In genomic region chr1:66372522-66373071, GRCh38 we compare ENCODE assay signal across 10 cellular contexts.
DNase-seq lines count a peak whose midpoint lies in the region; ATAC-seq and TF ChIP-seq lines count a peak whose summit lies in the region.
"Had no signal": no experiment of that assay in that cellular context is flagged by ENCODE, and none has a peak within 500 bp of the region (broad histone marks: within the 10 kb centered on the region; RNA-seq: fewer than 3 reads in every experiment).

No MANE protein-coding gene starts in this region.

- intact Hi-C loops in naive thymus-derived CD4-positive, alpha-beta T cell (cut with micrococcal nuclease), result loop anchor here (1.0 to 10.0 kb wide), 4 partner anchors 40 to 418 kb away; no protein-coding TSS in a partner anchor
- intact Hi-C loops in body of pancreas (cut with DNase I), result no loop called here

- peak overlapping the region; percentile 99 for H3K27ac Mint-ChIP-seq in activated T-helper 17 cell treated with anti-CD3 and anti-CD28 coated beads, Interleukin-2, amount 50 U/mL, for 72 hours
- H3K27ac Mint-ChIP-seq in naive thymus-derived CD4-positive, alpha-beta T cell, result peak overlapping the region; percentile 67 to 92 (median 88)

- no peaks in the 10 kb centered on the region for H3K9me3 Mint-ChIP-seq in activated T-helper 17 cell treated with anti-CD3 and anti-CD28 coated beads, Interleukin-2, amount 50 U/mL, for 72 hours
- H3K9me3 Mint-ChIP-seq in naive thymus-derived CD4-positive, alpha-beta T cell, result peaks cover 0 to 1% (median 0%) of the 10 kb centered on the region in 11 donors

- peak overlapping the region; percentile 79 for H3K4me3 Mint-ChIP-seq in activated T-helper 17 cell treated with anti-CD3 and anti-CD28 coated beads, Interleukin-2, amount 50 U/mL, for 72 hours
- H3K4me3 Mint-ChIP-seq in naive thymus-derived CD4-positive, alpha-beta T cell, result peak overlapping the region in 7 of 10 donors; percentile 46 to 76 (median 59)

- H3K4me1 Mint-ChIP-seq in activated T-helper 17 cell treated with anti-CD3 and anti-CD28 coated beads, Interleukin-2, amount 50 U/mL, for 72 hours, result peaks cover 70% of the 10 kb centered on the region
- H3K4me1 Mint-ChIP-seq in naive thymus-derived CD4-positive, alpha-beta T cell, result peaks cover 52 to 85% (median 74%) of the 10 kb centered on the region in 7 donors

- 55 to 67% methylated on average over 6 of the region's 6 CpGs for WGBS in body of pancreas, 2 donors
- 87% methylated on average over 6 of the region's 6 CpGs for WGBS in hepatocyte (ENCODE audit: low lambda C conversion rate, missing lambda C conversion rate)

- peaks cover 0 to 49% (median 9%) of the 10 kb centered on the region in 11 experiments; a peak in 10 of 22 replicates for H3K36me3 ChIP-seq in BLaER1 treated with 17β-estradiol and CSF1 and Interleukin-3, amounts not matched to agents 10 nM and 100 nM
- H3K36me3 ChIP-seq in naive thymus-derived CD4-positive, alpha-beta T cell (ENCODE audit: control insufficient read depth in 2 of 3, insufficient read depth in 3 of 3, low read length in 3 of 3), result peaks cover 24 to 43% (median 32%) of the 10 kb centered on the region in 3 experiments
- H3K36me3 ChIP-seq in body of pancreas (replicated peaks in 1 of 2; ENCODE audit: insufficient read depth in 1 of 2, low read depth in 2 of 2) (no peaks in the 10 kb centered on the region), hepatocyte (replicated peaks; ENCODE audit: insufficient read depth, low read depth) (no peaks in the 10 kb centered on the region)

- no peaks in the 10 kb centered on the region for H3K27me3 Mint-ChIP-seq in activated T-helper 17 cell treated with anti-CD3 and anti-CD28 coated beads, Interleukin-2, amount 50 U/mL, for 72 hours
- no peaks in the 10 kb centered on the region for H3K27me3 Mint-ChIP-seq in naive thymus-derived CD4-positive, alpha-beta T cell

- POLR2A ChIA-PET in naive thymus-derived CD4-positive, alpha-beta T cell (lab: Charles Lee), result interaction anchor here (0.6 to 1.1 kb wide), 3 partner anchors 10 to 42 kb away, joined by 3 read pairs; no protein-coding TSS in a partner anchor

- H4K20me1 ChIP-seq in BLaER1 treated with 17β-estradiol and CSF1 and Interleukin-3, amounts not matched to agents 10 nM and 100 nM, result peaks cover 0 to 3% (median 0%) of the 10 kb centered on the region in 11 experiments; a peak in 1 of 22 replicates
- H4K20me1 ChIP-seq in hepatocyte (ENCODE audit: insufficient read depth, poor library complexity, severe bottlenecking), result no peaks in the 10 kb centered on the region

- DNase-seq in naive thymus-derived CD4-positive, alpha-beta T cell, result no peak
- DNase-seq in body of pancreas (no peak), hepatocyte (ENCODE audit: low spot score) (no peak), DMS79 (lab: John Stamatoyannopoulos, UW) (no peak)
- DNase-seq: activated gamma-delta T cell treated with Interleukin-2 at 50 U/mL for 16 hours, NCI-H1436 treated with DMSO at 0.1 percent for 48 hours had no signal

- ATAC-seq in activated T-helper 17 cell treated with anti-CD3 and anti-CD28 coated beads, Interleukin-2, amount 50 U/mL, for 72 hours (replicated peaks), result peak; percentile 10
- no peak for ATAC-seq in naive thymus-derived CD4-positive, alpha-beta T cell
- ATAC-seq in body of pancreas (no peak), GM19395 (IDR thresholded peaks at IDR 0.05; ENCODE audit: unreplicated experiment) (no peak)

- H3K9me2 ChIP-seq in hepatocyte (replicated peaks; ENCODE audit: insufficient read depth), result no peaks in the 10 kb centered on the region

- peak; percentile 27 for TF ChIP-seq POLR2A in GM18951 (IDR thresholded peaks at IDR 0.05; ENCODE audit: extremely low read depth, insufficient read depth, insufficient read length)
- TF ChIP-seq POLR2A in body of pancreas (IDR thresholded peaks at IDR 0.05), result no peak

- peak overlapping the region; percentile 45 to 78 (median 69); a peak in 21 of 22 replicates for H3K9ac ChIP-seq in BLaER1 treated with 17β-estradiol and CSF1 and Interleukin-3, amounts not matched to agents 10 nM and 100 nM

- peak overlapping the region; percentile 76 to 93 (median 83) for H3K4me2 ChIP-seq in BLaER1 treated with 17β-estradiol and CSF1 and Interleukin-3, amounts not matched to agents 10 nM and 100 nM
- no peak overlapping the region for H3K4me2 ChIP-seq in hepatocyte

- no peaks in the 10 kb centered on the region for H3K27me3 ChIP-seq in BLaER1 treated with 17β-estradiol and CSF1 and Interleukin-3, amounts not matched to agents 10 nM and 100 nM
- H3K27me3 ChIP-seq in naive thymus-derived CD4-positive, alpha-beta T cell (ENCODE audit: control insufficient read depth in 2 of 2, insufficient read depth in 2 of 2, low read length in 2 of 2), result no peaks in the 10 kb centered on the region
- H3K27me3 ChIP-seq in body of pancreas (no peaks in the 10 kb centered on the region), hepatocyte (no peaks in the 10 kb centered on the region)

- CTCF ChIA-PET in naive thymus-derived CD4-positive, alpha-beta T cell (lab: Charles Lee), result interaction anchor here (1.7 kb wide), 1 partner anchor 73 kb away, joined by 5 read pairs; no protein-coding TSS in a partner anchor

- peak overlapping the region; percentile 52 to 95 (median 87) for H3K27ac ChIP-seq in BLaER1 treated with 17β-estradiol and CSF1 and Interleukin-3, amounts not matched to agents 10 nM and 100 nM
- no peak overlapping the region for H3K27ac ChIP-seq in naive thymus-derived CD4-positive, alpha-beta T cell (ENCODE audit: low read depth, low read length)
- peak overlapping the region in 1 of 4 donors; percentile 27 for H3K27ac ChIP-seq in body of pancreas
- no peak overlapping the region for H3K27ac ChIP-seq in hepatocyte

- no peaks in the 10 kb centered on the region for H3K79me2 ChIP-seq in hepatocyte

- H3K4me1 ChIP-seq in BLaER1 treated with 17β-estradiol and CSF1 and Interleukin-3, amounts not matched to agents 10 nM and 100 nM, result peaks cover 49 to 88% (median 67%) of the 10 kb centered on the region in 10 experiments
- H3K4me1 ChIP-seq in naive thymus-derived CD4-positive, alpha-beta T cell (ENCODE audit: control insufficient read depth in 2 of 2, insufficient read depth in 2 of 2, low read length in 2 of 2), result peaks cover 53 to 54% of the 10 kb centered on the region in 2 donors
- no peaks in the 10 kb centered on the region for H3K4me1 ChIP-seq in body of pancreas
- H3K4me1 ChIP-seq in hepatocyte (ENCODE audit: insufficient read depth), result no peaks in the 10 kb centered on the region

- peak overlapping the region in 8 of 10 experiments; percentile 7 to 39 (median 20); a peak in 11 of 20 replicates for H3K4me3 ChIP-seq in BLaER1 treated with 17β-estradiol and CSF1 and Interleukin-3, amounts not matched to agents 10 nM and 100 nM
- H3K4me3 ChIP-seq in naive thymus-derived CD4-positive, alpha-beta T cell (ENCODE audit: low read length), result no peak overlapping the region
- no peak overlapping the region for H3K4me3 ChIP-seq in body of pancreas
- no peak overlapping the region for H3K4me3 ChIP-seq in hepatocyte

- TF ChIP-seq CTCF in body of pancreas (IDR thresholded peaks at IDR 0.05), result no peak
- TF ChIP-seq CTCF in hepatocyte (IDR thresholded peaks at IDR 0.05; ENCODE audit: poor library complexity), result no peak

- 0 out of 22 replicates have a peak, but pooled peaks cover 0 to 8% (median 0%) of the 10 kb centered on the region in 11 experiments for H3K9me3 ChIP-seq in BLaER1 treated with 17β-estradiol and CSF1 and Interleukin-3, amounts not matched to agents 10 nM and 100 nM (replicated peaks in 1 of 11)
- H3K9me3 ChIP-seq in naive thymus-derived CD4-positive, alpha-beta T cell (ENCODE audit: control insufficient read depth in 2 of 3, low read length in 3 of 3), result no peaks in the 10 kb centered on the region
- H3K9me3 ChIP-seq in body of pancreas, result no peaks in the 10 kb centered on the region
- no peaks in the 10 kb centered on the region for H3K9me3 ChIP-seq in hepatocyte (ENCODE audit: low read depth)

- no peak overlapping the region for H2AFZ ChIP-seq in hepatocyte

- in situ Hi-C loops in GM18951 (cut with MboI; ENCODE audit: low sequenced_read_pairs, unreplicated experiment), result loop anchor here (10.0 kb wide), 2 partner anchors 72 to 118 kb away; no protein-coding TSS in a partner anchor

- peaks cover 74% of the 10 kb centered on the region for H3K36me3 Mint-ChIP-seq in activated T-helper 17 cell treated with anti-CD3 and anti-CD28 coated beads, Interleukin-2, amount 50 U/mL, for 72 hours (ENCODE audit: low read depth)
- H3K36me3 Mint-ChIP-seq in naive thymus-derived CD4-positive, alpha-beta T cell, result peaks cover 33 to 59% (median 45%) of the 10 kb centered on the region in 5 donors

Comparison
In these comparisons a context has a peak if more than half of its experiments do, and no peak if none do; other contexts are left out.
1. H3K27ac ChIP-seq: peak in BLaER1 treated with 17β-estradiol and CSF1 and Interleukin-3, amounts not matched to agents 10 nM and 100 nM (11 of 11); none in naive thymus-derived CD4-positive, alpha-beta T cell (single experiment) and hepatocyte (single experiment).
2. H3K4me3 ChIP-seq: peak in BLaER1 treated with 17β-estradiol and CSF1 and Interleukin-3, amounts not matched to agents 10 nM and 100 nM (8 of 10); none in naive thymus-derived CD4-positive, alpha-beta T cell (single experiment), body of pancreas (0 of 2) and hepatocyte (single experiment).